ENCODE assay signal across 1 cellular context in the genomic region with DNA sequence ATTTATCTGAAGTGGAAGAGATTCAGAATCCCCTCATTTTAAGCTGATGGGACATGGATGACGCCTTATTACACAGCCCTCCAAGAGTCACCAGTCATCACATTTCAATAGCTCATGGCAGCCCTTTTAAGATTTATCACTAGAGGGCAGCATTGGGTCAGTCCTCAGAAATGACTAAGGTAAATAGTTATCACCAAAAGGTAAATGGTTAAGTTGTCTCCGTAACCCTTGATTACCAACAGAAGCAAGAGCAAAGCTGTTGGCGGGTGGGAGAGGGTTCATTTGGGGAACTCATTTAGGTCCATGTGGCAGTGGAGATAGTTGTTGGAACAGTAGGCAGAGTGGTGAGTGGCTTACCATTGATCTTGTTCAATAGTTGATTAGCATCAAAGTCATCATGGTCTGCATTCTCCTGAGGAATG.
TF ChIP-seq lines count a peak whose summit lies in the region.

No MANE protein-coding gene starts in this region.

TF ChIP-seq in HepG2, 621 proteins besides CTCF, POLR2A, EP300 and RAD21:
- TF ChIP-seq SOX13 (IDR thresholded peaks at IDR 0.05): no peak
- no peak for TF ChIP-seq SOX13 (CRISPR knock-in tag; conservative IDR thresholded peaks at IDR 0.05 in 1 of 2, IDR thresholded peaks at IDR 0.05 in 1 of 2)
- TF ChIP-seq STAG1 (CRISPR knock-in tag; IDR thresholded peaks at IDR 0.05): peak; percentile 91
- TF ChIP-seq, protein P1, sequence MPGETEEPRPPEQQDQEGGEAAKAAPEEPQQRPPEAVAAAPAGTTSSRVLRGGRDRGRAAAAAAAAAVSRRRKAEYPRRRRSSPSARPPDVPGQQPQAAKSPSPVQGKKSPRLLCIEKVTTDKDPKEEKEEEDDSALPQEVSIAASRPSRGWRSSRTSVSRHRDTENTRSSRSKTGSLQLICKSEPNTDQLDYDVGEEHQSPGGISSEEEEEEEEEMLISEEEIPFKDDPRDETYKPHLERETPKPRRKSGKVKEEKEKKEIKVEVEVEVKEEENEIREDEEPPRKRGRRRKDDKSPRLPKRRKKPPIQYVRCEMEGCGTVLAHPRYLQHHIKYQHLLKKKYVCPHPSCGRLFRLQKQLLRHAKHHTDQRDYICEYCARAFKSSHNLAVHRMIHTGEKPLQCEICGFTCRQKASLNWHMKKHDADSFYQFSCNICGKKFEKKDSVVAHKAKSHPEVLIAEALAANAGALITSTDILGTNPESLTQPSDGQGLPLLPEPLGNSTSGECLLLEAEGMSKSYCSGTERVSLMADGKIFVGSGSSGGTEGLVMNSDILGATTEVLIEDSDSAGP (CRISPR knock-in tag; IDR thresholded peaks at IDR 0.05; ENCODE audit: borderline replicate concordance): no peak
- 0 out of 2 replicates have a peak, but pooled peaks have one; percentile 17 for TF ChIP-seq ELF3 (CRISPR knock-in tag; IDR thresholded peaks at IDR 0.05)
- TF ChIP-seq MTF1 (CRISPR knock-in tag; IDR thresholded peaks at IDR 0.05): no peak
- 0 out of 2 replicates have a peak, but pooled peaks have one; percentile 15 for TF ChIP-seq FOXA3 (CRISPR knock-in tag; IDR thresholded peaks at IDR 0.05)
- TF ChIP-seq XRCC5 (optimal IDR thresholded peaks at IDR 0.05; ENCODE audit: low read length): no peak
- peak; percentile 45; the same call in 1 of the 2 replicates for TF ChIP-seq ZNF652 (CRISPR knock-in tag; IDR thresholded peaks at IDR 0.05; ENCODE audit: borderline replicate concordance, low read depth)
- TF ChIP-seq MAFK (conservative IDR thresholded peaks at IDR 0.05 in 1 of 2, IDR thresholded peaks at IDR 0.05 in 1 of 2; ENCODE audit: low read length in 2 of 2): peak in 1 of 2 experiments; percentile 60; a peak in 1 of 4 replicates
- TF ChIP-seq, protein P2, sequence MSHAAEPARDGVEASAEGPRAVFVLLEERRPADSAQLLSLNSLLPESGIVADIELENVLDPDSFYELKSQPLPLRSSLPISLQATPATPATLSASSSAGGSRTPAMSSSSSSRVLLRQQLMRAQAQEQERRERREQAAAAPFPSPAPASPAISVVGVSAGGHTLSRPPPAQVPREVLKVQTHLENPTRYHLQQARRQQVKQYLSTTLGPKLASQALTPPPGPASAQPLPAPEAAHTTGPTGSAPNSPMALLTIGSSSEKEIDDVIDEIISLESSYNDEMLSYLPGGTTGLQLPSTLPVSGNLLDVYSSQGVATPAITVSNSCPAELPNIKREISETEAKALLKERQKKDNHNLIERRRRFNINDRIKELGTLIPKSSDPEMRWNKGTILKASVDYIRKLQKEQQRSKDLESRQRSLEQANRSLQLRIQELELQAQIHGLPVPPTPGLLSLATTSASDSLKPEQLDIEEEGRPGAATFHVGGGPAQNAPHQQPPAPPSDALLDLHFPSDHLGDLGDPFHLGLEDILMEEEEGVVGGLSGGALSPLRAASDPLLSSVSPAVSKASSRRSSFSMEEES (CRISPR knock-in tag; IDR thresholded peaks at IDR 0.05): no peak
- peak; percentile 89 for TF ChIP-seq SMC3 (IDR thresholded peaks at IDR 0.05; ENCODE audit: low read length)
- TF ChIP-seq HDAC2 (CRISPR knock-in tag; IDR thresholded peaks at IDR 0.05): no peak
- TF ChIP-seq FOXA1 (IDR thresholded peaks at IDR 0.05): no peak
- TF ChIP-seq FOXA1 (CRISPR knock-in tag; IDR thresholded peaks at IDR 0.05): 0 out of 2 replicates have a peak, but pooled peaks have one; percentile 32
- TF ChIP-seq, protein P3, sequence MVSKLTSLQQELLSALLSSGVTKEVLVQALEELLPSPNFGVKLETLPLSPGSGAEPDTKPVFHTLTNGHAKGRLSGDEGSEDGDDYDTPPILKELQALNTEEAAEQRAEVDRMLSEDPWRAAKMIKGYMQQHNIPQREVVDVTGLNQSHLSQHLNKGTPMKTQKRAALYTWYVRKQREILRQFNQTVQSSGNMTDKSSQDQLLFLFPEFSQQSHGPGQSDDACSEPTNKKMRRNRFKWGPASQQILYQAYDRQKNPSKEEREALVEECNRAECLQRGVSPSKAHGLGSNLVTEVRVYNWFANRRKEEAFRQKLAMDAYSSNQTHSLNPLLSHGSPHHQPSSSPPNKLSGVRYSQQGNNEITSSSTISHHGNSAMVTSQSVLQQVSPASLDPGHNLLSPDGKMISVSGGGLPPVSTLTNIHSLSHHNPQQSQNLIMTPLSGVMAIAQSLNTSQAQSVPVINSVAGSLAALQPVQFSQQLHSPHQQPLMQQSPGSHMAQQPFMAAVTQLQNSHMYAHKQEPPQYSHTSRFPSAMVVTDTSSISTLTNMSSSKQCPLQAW (CRISPR knock-in tag; IDR thresholded peaks at IDR 0.05): 0 out of 2 replicates have a peak, but pooled peaks have one; percentile 22
- no peak for TF ChIP-seq TBP (CRISPR knock-in tag; IDR thresholded peaks at IDR 0.05)
